Comparison of ENCODE assay signal across 8 cellular contexts in the genomic region with DNA sequence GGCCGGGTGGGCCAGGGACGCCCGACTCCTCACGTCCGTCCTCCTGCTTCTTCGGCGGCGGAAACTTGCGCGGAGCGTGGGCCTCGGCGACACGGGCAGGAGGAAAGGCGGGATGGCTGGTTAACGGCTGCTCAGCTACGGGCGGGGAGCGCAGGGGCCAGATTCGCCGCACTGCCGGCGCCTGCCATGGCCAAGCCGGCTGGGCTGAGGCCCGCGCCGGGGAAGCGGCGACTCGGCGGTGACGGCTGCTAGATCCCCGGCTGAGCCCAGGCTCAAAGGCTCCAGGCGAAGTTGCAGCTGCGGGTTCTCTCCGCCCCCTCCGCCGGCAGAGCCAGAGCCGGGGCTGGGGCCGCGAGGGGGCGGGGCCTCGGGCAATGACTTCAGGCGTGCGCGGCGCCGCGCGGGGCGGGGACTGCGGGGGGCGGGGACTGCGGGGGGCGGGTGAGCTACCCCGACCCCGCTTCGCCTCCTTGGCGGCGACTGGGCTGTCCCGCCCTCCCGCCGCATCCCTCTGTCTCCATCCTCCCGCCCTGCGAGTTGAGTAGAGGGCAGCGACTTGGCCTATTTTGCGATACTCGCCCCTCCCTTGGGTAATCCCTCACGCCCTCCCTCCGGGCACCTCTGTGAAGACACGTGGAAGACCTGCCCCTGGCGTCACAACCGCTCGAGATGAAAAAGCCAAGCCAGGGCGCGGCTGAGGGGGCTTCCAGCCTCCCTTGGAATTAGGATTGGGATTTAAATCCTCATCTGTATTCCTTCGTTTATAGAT. TPM values are rescaled to one million over a fixed set of nuclear protein-coding genes. Genes with fewer than 3 reads are reported as not detected.
DNase-seq lines count a peak whose midpoint lies in the region; ATAC-seq, FAIRE-seq and TF ChIP-seq lines count a peak whose summit lies in the region.

A gene (minus strand): TSS at position 310 of the 769 bp plus-strand sequence. CDS start 322 bp downstream, outside the sequence.

- POLR2A ChIA-PET in RWPE1 (lab: Yijun Ruan, JAX; ENCODE audit: low non-redundant PET) = no interaction called here

- H3K27ac Mint-ChIP-seq in activated T-helper 17 cell treated with anti-CD3 and anti-CD28 coated beads, Interleukin-2, amount 50 U/mL, for 72 hours = peak within 1 kb of the TSS; percentile 95
- H3K27ac Mint-ChIP-seq in natural killer cell = peak within 1 kb of the TSS; percentile 89 to 94

- ATAC-seq in activated T-helper 17 cell treated with anti-CD3 and anti-CD28 coated beads, Interleukin-2, amount 50 U/mL, for 72 hours (replicated peaks) = peak; percentile 93
- ATAC-seq in natural killer cell = peak; percentile 88 to 97 (median 89)

- no peaks in the 10 kb centered on the region for H3K27me3 Mint-ChIP-seq in activated T-helper 17 cell treated with anti-CD3 and anti-CD28 coated beads, Interleukin-2, amount 50 U/mL, for 72 hours
- no peaks in the 10 kb centered on the region for H3K27me3 Mint-ChIP-seq in natural killer cell (ENCODE audit: low read depth in 2 of 2)

- FAIRE-seq in H54 (lab: Jason Lieb, UNC) = no peak

- H3K9me3 Mint-ChIP-seq in activated T-helper 17 cell treated with anti-CD3 and anti-CD28 coated beads, Interleukin-2, amount 50 U/mL, for 72 hours = no peaks in the 10 kb centered on the region
- no peaks in the 10 kb centered on the region for H3K9me3 Mint-ChIP-seq in natural killer cell

- TF ChIP-seq CTCF in RWPE1 (conservative IDR thresholded peaks at IDR 0.05; ENCODE audit: low read depth) = no peak
- no peak for TF ChIP-seq CTCF in natural killer cell (IDR thresholded peaks at IDR 0.05)

- peaks cover 29% of the 10 kb centered on the region for H3K36me3 Mint-ChIP-seq in activated T-helper 17 cell treated with anti-CD3 and anti-CD28 coated beads, Interleukin-2, amount 50 U/mL, for 72 hours (ENCODE audit: low read depth)
- H3K36me3 Mint-ChIP-seq in natural killer cell = no peaks in the 10 kb centered on the region

- TF ChIP-seq POLR2A in H54 (IDR thresholded peaks at IDR 0.05; ENCODE audit: low read depth, low read length) = peak; percentile 77

- CTCF ChIA-PET in RWPE1 (lab: Yijun Ruan, JAX) = no interaction called here

- intact Hi-C loops in natural killer cell (cut with micrococcal nuclease) = loop anchor here (1.0 to 2.0 kb wide), 3 partner anchors 59 to 241 kb away; no protein-coding TSS in a partner anchor

- peak within 1 kb of the TSS; percentile 89 for H3K27ac ChIP-seq in RWPE1

- DNase-seq in EL (peak; percentile 94), H54 (ENCODE audit: insufficient read length, low spot score) (peak; percentile 70), LoVo (ENCODE audit: low spot score) (peak; percentile 88), RWPE1 (ENCODE audit: low spot score) (peak; percentile 85), fibroblast of peridontal ligament (ENCODE audit: extremely low read depth) (peak; percentile 77), natural killer cell (peak; percentile 82)
- peak; percentile 89 for DNase-seq in stimulated activated naive CD4-positive, alpha-beta T cell treated with Interleukin-2 at 50 U/mL for 16 hours (lab: John Stamatoyannopoulos, UW)

- H3K4me3 Mint-ChIP-seq in activated T-helper 17 cell treated with anti-CD3 and anti-CD28 coated beads, Interleukin-2, amount 50 U/mL, for 72 hours = peak within 1 kb of the TSS; percentile 95
- H3K4me3 Mint-ChIP-seq in natural killer cell = peak within 1 kb of the TSS; percentile 93

- peaks cover 37% of the 10 kb centered on the region for H3K4me1 Mint-ChIP-seq in activated T-helper 17 cell treated with anti-CD3 and anti-CD28 coated beads, Interleukin-2, amount 50 U/mL, for 72 hours
- peaks cover 25 to 41% of the 10 kb centered on the region in 2 donors for H3K4me1 Mint-ChIP-seq in natural killer cell

RNA-seq across cellular contexts. Expression of the gene that starts here (rescaled TPM):
- total RNA-seq in activated T-helper 17 cell treated with anti-CD3 and anti-CD28 coated beads, Interleukin-2, amount 50 U/mL, for 72 hours = 10 to 100 TPM; 32.3 to 46.2 TPM
- 10 to 100 TPM; 75.0 to 85.2 (median 82.0) TPM for total RNA-seq in natural killer cell

Comparison
In these comparisons a context has a peak if more than half of its experiments do, and no peak if none do; other contexts are left out.
1. Peak in every context shown above with its lines: DNase-seq, ATAC-seq and H3K27ac ChIP-seq.